In genomic region chr20:15075586-15075985, GRCh38 we compare ENCODE assay signal across 1 cellular context.
TF ChIP-seq lines count a peak whose summit lies in the region.

No MANE protein-coding gene starts in this region.

TF ChIP-seq in HepG2, 621 proteins besides CTCF, POLR2A, EP300 and RAD21 (continued from another document):
- no peak for TF ChIP-seq ZBTB44 (CRISPR knock-in tag; IDR thresholded peaks at IDR 0.05)
